ENCODE assay signal across 29 cellular contexts in genomic region chr16:25084797-25085196, GRCh38.
"Had no signal": no experiment of that assay in that cellular context is flagged by ENCODE, and none has a peak within 500 bp of the region (broad histone marks: within the 10 kb centered on the region; RNA-seq: fewer than 3 reads in every experiment).

No MANE protein-coding gene starts in this region.

- H3K27me3 ChIP-seq: colonic mucosa, dorsolateral prefrontal cortex, esophagus muscularis mucosa, esophagus squamous epithelium, foreskin keratinocyte, gastrocnemius medialis, gastroesophageal sphincter, heart left ventricle, heart right ventricle had no signal

- H3K9me3 ChIP-seq: colonic mucosa, esophagus muscularis mucosa, esophagus squamous epithelium, gastrocnemius medialis, gastroesophageal sphincter, heart left ventricle, heart right ventricle had no signal

- H3K27ac Mint-ChIP-seq: effector memory CD8-positive, alpha-beta T cell; endodermal cell had no signal

- H3K4me1 ChIP-seq: esophagus muscularis mucosa, esophagus squamous epithelium, foreskin keratinocyte, gastrocnemius medialis, gastroesophageal sphincter, heart left ventricle, heart right ventricle had no signal

- H3K27ac ChIP-seq: colonic mucosa, coronary artery, dorsolateral prefrontal cortex, epithelial cell of prostate, esophagus muscularis mucosa, esophagus squamous epithelium, foreskin keratinocyte, gastrocnemius medialis, gastroesophageal sphincter, heart left ventricle, heart right ventricle, hepatocyte had no signal

- H3K4me3 Mint-ChIP-seq: dendritic cell treated with granulocyte-macrophage colony-stimulating factor and Interleukin-4, amounts not matched to agents 40 ng/mL and 50 ng/mL, for 4 days; effector memory CD8-positive, alpha-beta T cell; endodermal cell had no signal

- H3K4me2 ChIP-seq: hepatocyte had no signal

- H3K4me3 ChIP-seq: colonic mucosa, coronary artery, dorsolateral prefrontal cortex, esophagus muscularis mucosa, esophagus squamous epithelium, gastrocnemius medialis, gastroesophageal sphincter, heart left ventricle, heart right ventricle, hepatocyte had no signal

- DNase-seq: colonic mucosa; cortex of kidney; dermis blood vessel endothelial cell; dorsolateral prefrontal cortex; effector CD4-positive, alpha-beta T cell; effector CD8-positive, alpha-beta T cell; effector memory CD4-positive, alpha-beta T cell; effector memory CD8-positive, alpha-beta T cell; endodermal cell; erythroblast; esophagus squamous epithelium; foreskin fibroblast; foreskin keratinocyte; foreskin melanocyte; gastrocnemius medialis; glutamatergic neuron; head of caudate nucleus; heart left ventricle; heart right ventricle had no signal

- ATAC-seq: effector memory CD8-positive, alpha-beta T cell; esophagus mucosa; foreskin keratinocyte; gastrocnemius medialis; gastroesophageal sphincter; heart left ventricle; heart right ventricle had no signal

- H3K36me3 ChIP-seq: colonic mucosa, esophagus squamous epithelium, gastrocnemius medialis, heart left ventricle, heart right ventricle had no signal

- H3K9me3 Mint-ChIP-seq: dendritic cell treated with granulocyte-macrophage colony-stimulating factor and Interleukin-4, amounts not matched to agents 40 ng/mL and 50 ng/mL, for 4 days; effector memory CD8-positive, alpha-beta T cell; endodermal cell had no signal

- FAIRE-seq: endometrium, endothelial cell of umbilical vein, frontal cortex had no signal

- H3K27me3 Mint-ChIP-seq: dendritic cell treated with granulocyte-macrophage colony-stimulating factor and Interleukin-4, amounts not matched to agents 40 ng/mL and 50 ng/mL, for 4 days; effector memory CD8-positive, alpha-beta T cell had no signal

- H2AFZ ChIP-seq: hepatocyte had no signal

- H3K79me2 ChIP-seq: hepatocyte had no signal
